13 cellular contexts compared by ENCODE assay signal in genomic region chr6:155181498-155181897, GRCh38.
DNase-seq lines count a peak whose midpoint lies in the region; ATAC-seq and TF ChIP-seq lines count a peak whose summit lies in the region.
"Had no signal": no experiment of that assay in that cellular context is flagged by ENCODE, and none has a peak within 500 bp of the region (broad histone marks: within the 10 kb centered on the region; RNA-seq: fewer than 3 reads in every experiment).

No MANE protein-coding gene starts in this region.

- H3K4me3 ChIP-seq in Panc1 (ENCODE audit: low read depth in 2 of 2, low read length in 2 of 2): no peak overlapping the region
- H3K4me3 ChIP-seq: BLaER1, heart left ventricle, thoracic aorta had no signal

- BruUV-seq in Panc1 (replicated peaks; lab: Mats Ljungman, UMichigan): no TSS peak

- H3K4me1 ChIP-seq in Panc1 (ENCODE audit: control insufficient read depth, insufficient read depth, low read length): peaks cover 15% of the 10 kb centered on the region

- DNase-seq in GM13977 (ENCODE audit: low spot score) (peak; percentile 57), Panc1 (ENCODE audit: low read depth, low spot score) (no peak), Kasumi-1 (lab: John Stamatoyannopoulos, UW) (no peak), NCI-H2081 treated with DMSO at 0.1 percent for 48 hours (lab: John Stamatoyannopoulos, UW) (no peak), hepatic stellate cell (ENCODE audit: low spot score) (no peak), NCI-H128 (lab: John Stamatoyannopoulos, UW; ENCODE audit: unreplicated experiment) (no peak)
- DNase-seq: cortex of kidney, heart left ventricle, NCI-H69 had no signal

- no peaks in the 10 kb centered on the region for H3K9me3 ChIP-seq in Panc1 (ENCODE audit: control insufficient read depth, insufficient read depth, low read depth, low read length)
- H3K9me3 ChIP-seq: BLaER1, heart left ventricle, thoracic aorta had no signal

- H3K27me3 ChIP-seq in Panc1 (ENCODE audit: control insufficient read depth, insufficient read depth, low read length): no peaks in the 10 kb centered on the region
- H3K27me3 ChIP-seq: BLaER1, heart left ventricle had no signal

- intact Hi-C loops in Panc1 (cut with micrococcal nuclease; ENCODE audit: unreplicated experiment): loop anchor here (10.0 kb wide), 1 partner anchor 133 kb away; the partner anchor contains the start of gene TFB1M

- ATAC-seq in GM19463 (IDR thresholded peaks at IDR 0.05; ENCODE audit: unreplicated experiment) (peak; percentile 61), HG02973 (IDR thresholded peaks at IDR 0.05; ENCODE audit: unreplicated experiment) (peak; percentile 73), Panc1 (no peak)
- ATAC-seq: heart left ventricle had no signal

- H3K36me3 ChIP-seq in Panc1 (ENCODE audit: control insufficient read depth, insufficient read depth, low read length): no peaks in the 10 kb centered on the region
- H3K36me3 ChIP-seq: BLaER1, thoracic aorta had no signal

- in situ Hi-C loops in GM13977 (cut with MboI; ENCODE audit: low pct_unique_long_range_greater_than_20kb, low sequenced_read_pairs, unreplicated experiment) (no loop called here), Panc1 (cut with HindIII; ENCODE audit: low pct_unique_long_range_greater_than_20kb, low sequenced_read_pairs) (no loop called here)

- POLR2A ChIA-PET in Panc1 (lab: Charles Lee): interaction anchor here (0.5 to 0.6 kb wide), 2 partner anchors 61 to 512 kb away, joined by 3 to 4 read pairs; no protein-coding TSS in a partner anchor

- CTCF ChIA-PET in Panc1 (lab: Charles Lee): no interaction called here

- H3K27ac ChIP-seq in Panc1 (ENCODE audit: low read length): peak overlapping the region; percentile 92
- H3K27ac ChIP-seq: BLaER1, heart left ventricle, thoracic aorta had no signal

- no peak for TF ChIP-seq CTCF in GM13977 (IDR thresholded peaks at IDR 0.05; ENCODE audit: extremely low read depth, insufficient read depth, missing control alignments)
- no peak for TF ChIP-seq CTCF in Panc1 (IDR thresholded peaks at IDR 0.05)
